ENCODE assay signal across 13 cellular contexts in the genomic region with DNA sequence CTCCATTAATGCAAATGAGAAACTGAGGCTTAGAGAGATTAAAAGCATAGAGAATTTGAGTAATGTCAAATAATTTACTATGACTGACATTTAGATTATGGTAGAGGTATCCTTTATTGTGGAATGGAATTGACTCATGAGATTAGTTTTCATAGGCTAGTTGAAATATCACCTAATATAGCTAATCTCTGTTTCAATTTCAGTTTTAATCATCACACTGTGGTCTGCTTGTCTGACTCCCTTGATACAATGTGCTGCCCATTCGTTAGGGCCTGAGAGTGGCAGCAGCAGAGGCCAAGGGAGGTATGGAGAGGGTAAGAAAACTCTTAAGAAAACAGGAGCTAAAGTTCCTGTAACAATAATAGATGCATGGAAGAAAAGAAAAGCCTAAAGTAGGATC. TPM values are rescaled to one million over a fixed set of nuclear protein-coding genes. Genes with fewer than 3 reads are reported as not detected.
DNase-seq lines count a peak whose midpoint lies in the region; ATAC-seq, FAIRE-seq and TF ChIP-seq lines count a peak whose summit lies in the region.
"Had no signal": no experiment of that assay in that cellular context is flagged by ENCODE, and none has a peak within 500 bp of the region (broad histone marks: within the 10 kb centered on the region; RNA-seq: fewer than 3 reads in every experiment).

No MANE protein-coding gene starts in this region.

- no peaks in the 10 kb centered on the region for H3K9me3 ChIP-seq in esophagus muscularis mucosa

- CTCF ChIA-PET in GM10248 (lab: Yijun Ruan, JAX), result interaction anchor here (0.7 to 1.1 kb wide), 2 partner anchors 16 to 624 kb away, joined by 3 read pairs; no protein-coding TSS in a partner anchor
- CTCF ChIA-PET in activated CD4-positive, alpha-beta T cell treated with anti-CD3 and anti-CD28 coated beads, Interleukin-2, amount 10 ng/mL, durations not matched to agents 7 days and 5 days (lab: Charles Lee), result no interaction called here

- POLR2A ChIA-PET in GM10248 (lab: Yijun Ruan, JAX), result no interaction called here
- POLR2A ChIA-PET in activated CD4-positive, alpha-beta T cell treated with anti-CD3 and anti-CD28 coated beads, Interleukin-2, amount 10 ng/mL, durations not matched to agents 7 days and 5 days (lab: Charles Lee), result no interaction called here

- TF ChIP-seq CTCF in GM10248 (IDR thresholded peaks at IDR 0.05; ENCODE audit: control extremely low read depth, extremely low read depth, low read depth, missing control alignments), result no peak
- TF ChIP-seq CTCF in esophagus muscularis mucosa (IDR thresholded peaks at IDR 0.05), result no peak

- no peak for TF ChIP-seq EP300 in esophagus muscularis mucosa (IDR thresholded peaks at IDR 0.05)

- peaks cover 34% of the 10 kb centered on the region for H3K4me1 Mint-ChIP-seq in activated CD4-positive, alpha-beta T cell treated with anti-CD3 and anti-CD28 coated beads, Interleukin-2, amount 10 ng/mL, durations not matched to agents 7 days and 5 days

- intact Hi-C loops in esophagus muscularis mucosa (cut with DNase I), result loop anchor here (10.0 kb wide), 1 partner anchor 335 kb away; no protein-coding TSS in a partner anchor

- no peak overlapping the region for H3K27ac ChIP-seq in esophagus muscularis mucosa (replicated peaks in 1 of 4)
- H3K27ac ChIP-seq: epithelial cell of prostate had no signal

- FAIRE-seq in GM19239 (lab: Jason Lieb, UNC), result peak; percentile 90

- H3K4me3 Mint-ChIP-seq in activated CD4-positive, alpha-beta T cell treated with anti-CD3 and anti-CD28 coated beads, Interleukin-2, amount 10 ng/mL, durations not matched to agents 7 days and 5 days, result no peak overlapping the region
- H3K4me3 Mint-ChIP-seq: activated T-cell treated with anti-CD3 and anti-CD28 coated beads, Interleukin-2, amount 50 U/mL, for 4 hours; naive B cell had no signal

- H3K27me3 ChIP-seq in esophagus muscularis mucosa, result no peaks in the 10 kb centered on the region

- H3K27ac Mint-ChIP-seq in activated CD4-positive, alpha-beta T cell treated with anti-CD3 and anti-CD28 coated beads, Interleukin-2, amount 10 ng/mL, durations not matched to agents 7 days and 5 days, result no peak overlapping the region
- H3K27ac Mint-ChIP-seq: naive B cell had no signal

- no peak for TF ChIP-seq POLR2A in esophagus muscularis mucosa (IDR thresholded peaks at IDR 0.05; ENCODE audit: low read depth)

- peaks cover 0 to 4% (median 0%) of the 10 kb centered on the region in 4 donors for H3K4me1 ChIP-seq in esophagus muscularis mucosa

- no peaks in the 10 kb centered on the region for H3K36me3 ChIP-seq in esophagus muscularis mucosa

- no peaks in the 10 kb centered on the region for H3K27me3 Mint-ChIP-seq in activated CD4-positive, alpha-beta T cell treated with anti-CD3 and anti-CD28 coated beads, Interleukin-2, amount 10 ng/mL, durations not matched to agents 7 days and 5 days

- DNase-seq in GM10248 (ENCODE audit: extremely low spot score) (peak; percentile 43), GM19239 (ENCODE audit: insufficient read length, low spot score) (peak; percentile 16), NCI-H1092 treated with DMSO at 0.1 percent for 48 hours (lab: John Stamatoyannopoulos, UW) (no peak), esophagus muscularis mucosa (ENCODE audit: extremely low spot score) (no peak)
- DNase-seq in activated CD4-positive, alpha-beta T cell treated with anti-CD3 and anti-CD28 coated beads, Interleukin-2, amount 10 ng/mL, durations not matched to agents 7 days and 5 days, result no peak
- no peak for DNase-seq in activated T-cell treated with anti-CD3 and anti-CD28 coated beads, Interleukin-2, amount 50 U/mL, for 1 hour
- DNase-seq: activated T-cell treated with anti-CD3 and anti-CD28 coated beads, Interleukin-2, amount 50 U/mL, for 4 hours; naive B cell; NCI-H1105; stimulated activated CD4-positive, alpha-beta T cell treated with anti-CD3 and anti-CD28 coated beads, Interleukin-12 subunit alpha, Interleukin-12 subunit beta, amount 100 ng/mL, for 4 hours had no signal

- peaks cover 4% of the 10 kb centered on the region for H3K36me3 Mint-ChIP-seq in activated CD4-positive, alpha-beta T cell treated with anti-CD3 and anti-CD28 coated beads, Interleukin-2, amount 10 ng/mL, durations not matched to agents 7 days and 5 days (ENCODE audit: low read depth)
- H3K36me3 Mint-ChIP-seq: naive B cell had no signal

- peak; percentile 97 for ATAC-seq in HG02610 (IDR thresholded peaks at IDR 0.05; ENCODE audit: unreplicated experiment)
- peak; percentile 100 for ATAC-seq in HG03354 (IDR thresholded peaks at IDR 0.05; ENCODE audit: poor library complexity, severe bottlenecking, unreplicated experiment)
- ATAC-seq: activated T-cell treated with anti-CD3 and anti-CD28 coated beads, Interleukin-2, amount 50 U/mL, for 4 hours had no signal

- 91% methylated on average over 1 of the region's 1 CpG for WGBS in esophagus muscularis mucosa

- H3K9me3 Mint-ChIP-seq in activated CD4-positive, alpha-beta T cell treated with anti-CD3 and anti-CD28 coated beads, Interleukin-2, amount 10 ng/mL, durations not matched to agents 7 days and 5 days, result peaks cover 8% of the 10 kb centered on the region
- H3K9me3 Mint-ChIP-seq: activated T-cell treated with anti-CD3 and anti-CD28 coated beads, Interleukin-2, amount 50 U/mL, for 4 hours had no signal

- H3K4me3 ChIP-seq in esophagus muscularis mucosa, result no peak overlapping the region

RNA-seq across cellular contexts. Expression of a gene that starts 13.2 kb away (rescaled TPM):
- 10 to 100 TPM; 11.0 to 11.4 TPM for total RNA-seq in activated CD4-positive, alpha-beta T cell treated with anti-CD3 and anti-CD28 coated beads, Interleukin-2, amount 10 ng/mL, durations not matched to agents 7 days and 5 days
- total RNA-seq in esophagus muscularis mucosa, result 100 to 1,000 TPM in 1 of 4 donors, 10 to 100 TPM in 3; 69.9 to 112 (median 80.8) TPM

Comparison
In these comparisons a context has a peak if more than half of its experiments do, and no peak if none do; other contexts are left out.
1. DNase-seq: peak in GM10248 (single experiment) and GM19239 (single experiment); none in activated CD4-positive, alpha-beta T cell treated with anti-CD3 and anti-CD28 coated beads, Interleukin-2, amount 10 ng/mL, durations not matched to agents 7 days and 5 days (single experiment), NCI-H1092 treated with DMSO at 0.1 percent for 48 hours (single experiment), activated T-cell treated with anti-CD3 and anti-CD28 coated beads, Interleukin-2, amount 50 U/mL, for 1 hour (single experiment) and esophagus muscularis mucosa (single experiment).
2. RNA of a gene that starts 13.2 kb away (total RNA-seq): 69.9 to 112 TPM in esophagus muscularis mucosa; 11.0 to 11.4 TPM in activated CD4-positive, alpha-beta T cell treated with anti-CD3 and anti-CD28 coated beads, Interleukin-2, amount 10 ng/mL, durations not matched to agents 7 days and 5 days; every median in the first group is over 4 times any median in the second.